Comparison of ENCODE assay signal across 2 cellular contexts in the genomic region with DNA sequence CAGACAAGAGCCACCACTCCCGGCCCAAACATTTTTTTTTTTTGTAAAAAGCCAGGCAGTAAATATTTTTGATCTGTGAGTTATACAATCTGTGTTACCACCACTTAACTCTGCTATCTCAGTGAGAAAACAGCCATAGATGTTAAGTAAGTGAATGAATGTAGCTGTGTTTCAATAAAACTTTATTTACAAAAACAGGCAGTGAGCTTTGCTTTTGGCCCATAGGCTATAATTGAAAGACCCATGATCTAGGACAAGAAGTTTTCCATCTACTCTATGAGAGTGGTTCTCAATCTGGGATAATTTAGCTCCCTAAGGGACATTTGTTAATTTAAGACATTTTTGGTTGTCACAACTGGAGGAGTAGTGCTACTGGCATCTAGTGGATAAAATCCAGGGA.
TF ChIP-seq lines count a peak whose summit lies in the region.

No MANE protein-coding gene starts in this region.

TF ChIP-seq in HepG2, 621 proteins besides CTCF, POLR2A, EP300 and RAD21:
- TF ChIP-seq, protein P1, sequence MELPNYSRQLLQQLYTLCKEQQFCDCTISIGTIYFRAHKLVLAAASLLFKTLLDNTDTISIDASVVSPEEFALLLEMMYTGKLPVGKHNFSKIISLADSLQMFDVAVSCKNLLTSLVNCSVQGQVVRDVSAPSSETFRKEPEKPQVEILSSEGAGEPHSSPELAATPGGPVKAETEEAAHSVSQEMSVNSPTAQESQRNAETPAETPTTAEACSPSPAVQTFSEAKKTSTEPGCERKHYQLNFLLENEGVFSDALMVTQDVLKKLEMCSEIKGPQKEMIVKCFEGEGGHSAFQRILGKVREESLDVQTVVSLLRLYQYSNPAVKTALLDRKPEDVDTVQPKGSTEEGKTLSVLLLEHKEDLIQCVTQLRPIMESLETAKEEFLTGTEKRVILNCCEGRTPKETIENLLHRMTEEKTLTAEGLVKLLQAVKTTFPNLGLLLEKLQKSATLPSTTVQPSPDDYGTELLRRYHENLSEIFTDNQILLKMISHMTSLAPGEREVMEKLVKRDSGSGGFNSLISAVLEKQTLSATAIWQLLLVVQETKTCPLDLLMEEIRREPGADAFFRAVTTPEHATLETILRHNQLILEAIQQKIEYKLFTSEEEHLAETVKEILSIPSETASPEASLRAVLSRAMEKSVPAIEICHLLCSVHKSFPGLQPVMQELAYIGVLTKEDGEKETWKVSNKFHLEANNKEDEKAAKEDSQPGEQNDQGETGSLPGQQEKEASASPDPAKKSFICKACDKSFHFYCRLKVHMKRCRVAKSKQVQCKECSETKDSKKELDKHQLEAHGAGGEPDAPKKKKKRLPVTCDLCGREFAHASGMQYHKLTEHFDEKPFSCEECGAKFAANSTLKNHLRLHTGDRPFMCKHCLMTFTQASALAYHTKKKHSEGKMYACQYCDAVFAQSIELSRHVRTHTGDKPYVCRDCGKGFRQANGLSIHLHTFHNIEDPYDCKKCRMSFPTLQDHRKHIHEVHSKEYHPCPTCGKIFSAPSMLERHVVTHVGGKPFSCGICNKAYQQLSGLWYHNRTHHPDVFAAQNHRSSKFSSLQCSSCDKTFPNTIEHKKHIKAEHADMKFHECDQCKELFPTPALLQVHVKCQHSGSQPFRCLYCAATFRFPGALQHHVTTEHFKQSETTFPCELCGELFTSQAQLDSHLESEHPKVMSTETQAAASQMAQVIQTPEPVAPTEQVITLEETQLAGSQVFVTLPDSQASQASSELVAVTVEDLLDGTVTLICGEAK (IDR thresholded peaks at IDR 0.05) = 0 out of 2 replicates have a peak, but pooled peaks have one; percentile 8
- TF ChIP-seq, protein P1 (CRISPR knock-in tag; IDR thresholded peaks at IDR 0.05) = no peak
- TF ChIP-seq, protein P2, sequence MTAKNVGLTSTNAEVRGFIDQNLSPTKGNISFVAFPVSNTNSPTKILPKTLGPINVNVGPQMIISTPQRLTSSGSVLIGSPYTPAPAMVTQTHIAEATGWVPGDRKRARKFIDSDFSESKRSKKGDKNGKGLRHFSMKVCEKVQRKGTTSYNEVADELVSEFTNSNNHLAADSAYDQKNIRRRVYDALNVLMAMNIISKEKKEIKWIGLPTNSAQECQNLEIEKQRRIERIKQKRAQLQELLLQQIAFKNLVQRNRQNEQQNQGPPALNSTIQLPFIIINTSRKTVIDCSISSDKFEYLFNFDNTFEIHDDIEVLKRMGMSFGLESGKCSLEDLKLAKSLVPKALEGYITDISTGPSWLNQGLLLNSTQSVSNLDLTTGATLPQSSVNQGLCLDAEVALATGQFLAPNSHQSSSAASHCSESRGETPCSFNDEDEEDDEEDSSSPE (CRISPR knock-in tag; IDR thresholded peaks at IDR 0.05) = no peak

TF ChIP-seq in GM12878, 131 proteins besides CTCF, POLR2A, EP300 and RAD21 (continued from another document):
- no peak for TF ChIP-seq IRF3 (IDR thresholded peaks at IDR 0.05)
- TF ChIP-seq, protein P1 (IDR thresholded peaks at IDR 0.05; ENCODE audit: borderline replicate concordance) = peak; percentile 69
TF ChIP-seq in GM12878: peak in this region for 1.
